Comparison of ENCODE assay signal across 11 cellular contexts in the genomic region with DNA sequence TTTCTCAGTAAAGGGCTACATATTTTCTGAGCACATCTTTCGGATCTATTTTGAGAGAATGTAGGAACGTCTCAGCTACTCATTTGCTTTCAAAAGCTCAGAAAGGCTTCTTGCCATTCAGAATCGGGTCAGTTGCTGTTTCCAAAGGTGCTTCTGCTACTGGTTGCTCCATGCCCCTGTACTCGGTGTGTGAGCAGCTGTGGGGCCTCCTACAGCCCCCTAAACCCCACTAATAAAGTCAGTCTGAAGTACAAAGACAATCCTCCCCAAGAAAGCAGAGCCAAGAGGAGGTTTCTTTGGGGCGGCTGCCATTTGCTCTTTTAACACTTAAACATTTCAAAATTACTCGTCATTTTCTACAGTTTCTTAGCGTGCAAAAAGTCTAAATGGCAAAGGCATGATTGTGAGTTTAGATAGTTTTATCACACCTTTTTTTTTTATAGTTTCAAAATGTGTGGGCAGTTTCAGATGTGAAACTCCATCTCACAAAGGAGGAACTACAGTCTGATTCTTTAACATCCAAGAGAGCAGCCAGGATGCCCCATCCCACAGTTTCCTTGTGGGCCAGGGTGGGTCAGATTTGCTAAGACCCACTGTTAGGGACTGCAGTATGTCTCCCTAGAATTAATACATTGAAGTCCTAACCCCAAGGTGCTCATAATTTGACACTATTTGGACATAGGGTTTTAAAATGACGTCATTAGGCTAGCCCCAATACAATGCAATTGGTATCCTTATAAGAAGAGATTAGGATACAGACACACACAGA. TPM values are rescaled to one million over a fixed set of nuclear protein-coding genes. Genes with fewer than 3 reads are reported as not detected.
DNase-seq lines count a peak whose midpoint lies in the region; ATAC-seq and TF ChIP-seq lines count a peak whose summit lies in the region.
"Had no signal": no experiment of that assay in that cellular context is flagged by ENCODE, and none has a peak within 500 bp of the region (broad histone marks: within the 10 kb centered on the region; RNA-seq: fewer than 3 reads in every experiment).

No MANE protein-coding gene starts in this region.

- H3K4me1 Mint-ChIP-seq in CD8-positive, alpha-beta T cell (ENCODE audit: low read depth), result peaks cover 79% of the 10 kb centered on the region
- H3K4me1 Mint-ChIP-seq in natural killer cell, result peaks cover 96 to 98% of the 10 kb centered on the region in 2 donors
- H3K4me1 Mint-ChIP-seq in mesothelial cell of epicardium, result peaks cover 39% of the 10 kb centered on the region

- no peaks in the 10 kb centered on the region for H3K27me3 ChIP-seq in CD8-positive, alpha-beta T cell (ENCODE audit: insufficient read depth, low read length)
- peaks cover 0 to 14% (median 0%) of the 10 kb centered on the region in 9 donors for H3K27me3 ChIP-seq in heart left ventricle

- peak overlapping the region; percentile 97 for H3K27ac Mint-ChIP-seq in CD8-positive, alpha-beta T cell
- H3K27ac Mint-ChIP-seq in natural killer cell, result peak overlapping the region; percentile 95 to 97
- H3K27ac Mint-ChIP-seq in mesothelial cell of epicardium, result no peak overlapping the region

- CTCF ChIA-PET in CD8-positive, alpha-beta T cell (lab: Charles Lee), result interaction anchor here (0.7 to 6.2 kb wide), 3 partner anchors 19 to 157 kb away, joined by 3 to 81 read pairs (median 3); no protein-coding TSS in a partner anchor

- no peak for ATAC-seq in CD8-positive, alpha-beta T cell
- ATAC-seq in natural killer cell (peak; percentile 4 to 22 (median 7)), HG03520 (IDR thresholded peaks at IDR 0.05; ENCODE audit: unreplicated experiment) (no peak), heart left ventricle (no peak)
- ATAC-seq: left cardiac atrium had no signal

- no peaks in the 10 kb centered on the region for H3K9me3 Mint-ChIP-seq in CD8-positive, alpha-beta T cell
- H3K9me3 Mint-ChIP-seq in natural killer cell (peaks cover 0 to 3% of the 10 kb centered on the region in 2 donors), mesothelial cell of epicardium (no peaks in the 10 kb centered on the region)

- H3K36me3 Mint-ChIP-seq in CD8-positive, alpha-beta T cell, result peaks cover 54% of the 10 kb centered on the region
- H3K36me3 Mint-ChIP-seq in natural killer cell, result peaks cover 9% of the 10 kb centered on the region
- H3K36me3 Mint-ChIP-seq in mesothelial cell of epicardium, result no peaks in the 10 kb centered on the region

- H3K36me3 ChIP-seq in CD8-positive, alpha-beta T cell (ENCODE audit: insufficient read depth, low read length), result no peaks in the 10 kb centered on the region
- peaks cover 40% of the 10 kb centered on the region for H3K36me3 ChIP-seq in KOPT-K1 (ENCODE audit: insufficient read depth, low read length)
- no peaks in the 10 kb centered on the region for H3K36me3 ChIP-seq in heart left ventricle

- no peak for DNase-seq in CD8-positive, alpha-beta T cell
- peak; percentile 68 to 69 for DNase-seq in activated T-cell treated with anti-CD3 and anti-CD28 coated beads, Interleukin-2, amount 50 U/mL, for 48 hours
- DNase-seq in natural killer cell, result peak; percentile 45
- DNase-seq in occipital lobe (lab: John Stamatoyannopoulos, UW), result no peak
- DNase-seq in mesothelial cell of epicardium (ENCODE audit: low spot score in 2 of 2, unreplicated experiment in 2 of 2), result no peak
- no peak for DNase-seq in heart left ventricle
- DNase-seq: left cardiac atrium, NCI-H1436 treated with DMSO at 0.1 percent for 48 hours, NCI-H69 had no signal

- peak overlapping the region; percentile 76 for H3K27ac ChIP-seq in CD8-positive, alpha-beta T cell (ENCODE audit: low read depth, low read length)
- H3K27ac ChIP-seq in KOPT-K1 (ENCODE audit: low read depth, low read length, poor library complexity, severe bottlenecking), result peak overlapping the region; percentile 95
- H3K27ac ChIP-seq in heart left ventricle, result peak overlapping the region in 1 of 12 donors; percentile 92

- H3K9me3 ChIP-seq in CD8-positive, alpha-beta T cell (ENCODE audit: low read length), result no peaks in the 10 kb centered on the region
- no peaks in the 10 kb centered on the region for H3K9me3 ChIP-seq in KOPT-K1 (ENCODE audit: insufficient read depth, low read length, poor library complexity, severe bottlenecking)
- H3K9me3 ChIP-seq in heart left ventricle, result no peaks in the 10 kb centered on the region

- 81 to 92% (median 83%) methylated on average over 8 of the region's 8 CpGs for WGBS in heart left ventricle, 4 donors

- TF ChIP-seq POLR2A in heart left ventricle (IDR thresholded peaks at IDR 0.05), result no peak

- no peak for TF ChIP-seq CTCF in CD8-positive, alpha-beta T cell (IDR thresholded peaks at IDR 0.05)
- no peak for TF ChIP-seq CTCF in natural killer cell (IDR thresholded peaks at IDR 0.05)
- TF ChIP-seq CTCF in mesothelial cell of epicardium (IDR thresholded peaks at IDR 0.05; ENCODE audit: unreplicated experiment), result no peak
- TF ChIP-seq CTCF in heart left ventricle (IDR thresholded peaks at IDR 0.05), result no peak

- intact Hi-C loops in CD8-positive, alpha-beta T cell (cut with DNase I, micrococcal nuclease), result loop anchor here (1.0 to 10.0 kb wide), 7 partner anchors 18 to 1110 kb away; no protein-coding TSS in a partner anchor
- intact Hi-C loops in natural killer cell (cut with micrococcal nuclease) (loop anchor here (1.0 to 5.0 kb wide), 8 partner anchors 9 to 1277 kb away; a partner anchor contains a TSS), heart left ventricle (cut with DNase I) (loop anchor here in 5 of 10 donors (5.0 to 10.0 kb wide), 5 partner anchors 150 to 900 kb away; no protein-coding TSS in a partner anchor)

- peak overlapping the region; percentile 95 for H3K4me3 Mint-ChIP-seq in CD8-positive, alpha-beta T cell
- peak overlapping the region; percentile 92 for H3K4me3 Mint-ChIP-seq in natural killer cell
- H3K4me3 Mint-ChIP-seq in mesothelial cell of epicardium, result no peak overlapping the region

- H3K4me3 ChIP-seq in CD8-positive, alpha-beta T cell (ENCODE audit: low read depth, low read length), result peak overlapping the region; percentile 75
- H3K4me3 ChIP-seq in heart left ventricle, result peak overlapping the region in 1 of 12 donors; percentile 68

- H3K4me1 ChIP-seq in CD8-positive, alpha-beta T cell (ENCODE audit: insufficient read depth, low read length), result peaks cover 68% of the 10 kb centered on the region
- peaks cover 0 to 85% (median 1%) of the 10 kb centered on the region in 12 donors for H3K4me1 ChIP-seq in heart left ventricle

- POLR2A ChIA-PET in CD8-positive, alpha-beta T cell (lab: Charles Lee), result interaction anchor here (0.7 to 7.0 kb wide), 7 partner anchors 10 to 157 kb away, joined by 3 to 80 read pairs (median 3); no protein-coding TSS in a partner anchor

- H3K27me3 Mint-ChIP-seq in CD8-positive, alpha-beta T cell (ENCODE audit: low read depth), result no peaks in the 10 kb centered on the region
- H3K27me3 Mint-ChIP-seq in natural killer cell (ENCODE audit: low read depth in 2 of 2) (peaks cover 0 to 5% of the 10 kb centered on the region in 2 donors), mesothelial cell of epicardium (ENCODE audit: low read depth) (no peaks in the 10 kb centered on the region)

RNA-seq across cellular contexts. Expression of a gene that starts 4.1 kb away (rescaled TPM):
- total RNA-seq in CD8-positive, alpha-beta T cell, result 10 to 100 TPM; 39.3 to 43.1 TPM
- total RNA-seq in natural killer cell (100 to 1,000 TPM in 1 of 3 donors, 10 to 100 TPM in 2; 62.1 to 171 (median 98.2) TPM), occipital lobe (2.0 TPM), mesothelial cell of epicardium (38.3 to 41.2 TPM (median 38.5 TPM) in 3 replicates), heart left ventricle (10 to 100 TPM in 2 of 9 donors, 1 to 10 TPM in 7; 1.5 to 54.5 (median 4.9) TPM)
- polyA plus RNA-seq in heart left ventricle, result 1 to 10 TPM in 1 of 2 donors, under 1 TPM in 1; 0.61 to 1.9 TPM

Comparison
In these comparisons a context has a peak if more than half of its experiments do, and no peak if none do; other contexts are left out.
1. ATAC-seq: peak in natural killer cell (3 of 3); none in CD8-positive, alpha-beta T cell (single experiment), HG03520 (single experiment) and heart left ventricle (0 of 4).
2. DNase-seq: peak in activated T-cell treated with anti-CD3 and anti-CD28 coated beads, Interleukin-2, amount 50 U/mL, for 48 hours (2 of 2) and natural killer cell (single experiment); none in CD8-positive, alpha-beta T cell (0 of 7), occipital lobe (single experiment), mesothelial cell of epicardium (0 of 2) and heart left ventricle (0 of 5).